In genomic region chr3:147419062-147419701, GRCh38 we compare ENCODE assay signal across 9 cellular contexts. TPM values are rescaled to one million over a fixed set of nuclear protein-coding genes. Genes with fewer than 3 reads are reported as not detected.
DNase-seq lines count a peak whose midpoint lies in the region; ATAC-seq and TF ChIP-seq lines count a peak whose summit lies in the region.
"Had no signal": no experiment of that assay in that cellular context is flagged by ENCODE, and none has a peak within 500 bp of the region (broad histone marks: within the 10 kb centered on the region; RNA-seq: fewer than 3 reads in every experiment).

No MANE protein-coding gene starts in this region.

- H3K27ac ChIP-seq in AG04450 (ENCODE audit: low read depth, low read length): no peak overlapping the region
- peak overlapping the region; percentile 50 for H3K27ac ChIP-seq in endodermal cell (ENCODE audit: low read depth, low read length)
- H3K27ac ChIP-seq in muscle layer of duodenum (ENCODE audit: low read length): no peak overlapping the region
- no peak overlapping the region for H3K27ac ChIP-seq in CD8-positive, alpha-beta memory T cell (ENCODE audit: low read depth, low read length)

- H3K4me1 ChIP-seq in endodermal cell (ENCODE audit: control insufficient read depth, insufficient read depth, low read length) (no peaks in the 10 kb centered on the region), muscle layer of duodenum (ENCODE audit: control insufficient read depth in 1 of 2, insufficient read depth in 2 of 2, low read length in 2 of 2) (peaks cover 0 to 24% of the 10 kb centered on the region in 2 donors)
- no peaks in the 10 kb centered on the region for H3K4me1 ChIP-seq in CD8-positive, alpha-beta memory T cell (ENCODE audit: insufficient read depth, low read length)

- POLR2A ChIA-PET in AG04450 (lab: Yijun Ruan, JAX): no interaction called here
- POLR2A ChIA-PET in CD8-positive, alpha-beta memory T cell (lab: Charles Lee): no interaction called here

- H3K9me3 ChIP-seq in AG04450 (ENCODE audit: control insufficient read depth, insufficient read depth, low read length): peaks cover 32% of the 10 kb centered on the region
- H3K9me3 ChIP-seq in endodermal cell (ENCODE audit: control insufficient read depth, low read length): no peaks in the 10 kb centered on the region
- H3K9me3 ChIP-seq in muscle layer of duodenum (ENCODE audit: control insufficient read depth in 1 of 2, low read length in 2 of 2): peaks cover 7 to 13% of the 10 kb centered on the region in 2 donors
- H3K9me3 ChIP-seq in T-helper 17 cell (ENCODE audit: control insufficient read depth, low read length, poor library complexity, severe bottlenecking): peaks cover 3% of the 10 kb centered on the region
- no peaks in the 10 kb centered on the region for H3K9me3 ChIP-seq in CD8-positive, alpha-beta memory T cell (ENCODE audit: low read length)

- TF ChIP-seq CTCF in AG04450 (IDR thresholded peaks at IDR 0.05; ENCODE audit: low read depth, low read length) (no peak), endodermal cell (conservative IDR thresholded peaks at IDR 0.05) (no peak)

- no peaks in the 10 kb centered on the region for H3K36me3 Mint-ChIP-seq in endodermal cell (ENCODE audit: low read depth)
- peaks cover 7% of the 10 kb centered on the region for H3K36me3 Mint-ChIP-seq in T-helper 17 cell (ENCODE audit: low read depth)
- peaks cover 0 to 6% (median 0%) of the 10 kb centered on the region in 3 donors for H3K36me3 Mint-ChIP-seq in CD8-positive, alpha-beta memory T cell

- H3K27me3 ChIP-seq in AG04450 (ENCODE audit: control insufficient read depth, insufficient read depth, low read length) (peaks cover 92% of the 10 kb centered on the region), endodermal cell (ENCODE audit: control insufficient read depth, insufficient read depth, low read length, poor library complexity, severe bottlenecking) (peaks cover 100% of the 10 kb centered on the region), muscle layer of duodenum (ENCODE audit: low read depth, low read length) (peaks cover 80% of the 10 kb centered on the region)
- H3K27me3 ChIP-seq in CD8-positive, alpha-beta memory T cell (ENCODE audit: insufficient read depth, low read length, poor library complexity, severe bottlenecking): peaks cover 55% of the 10 kb centered on the region

- CTCF ChIA-PET in AG04450 (lab: Charles Lee): no interaction called here
- CTCF ChIA-PET in CD8-positive, alpha-beta memory T cell (lab: Charles Lee): interaction anchor here (0.9 kb wide), 1 partner anchor 65 kb away, joined by 3 read pairs; no protein-coding TSS in a partner anchor

- peak; percentile 4 for DNase-seq in AG04450 (ENCODE audit: low read depth, low spot score)
- peak; percentile 93 for DNase-seq in LHCN-M2 (ENCODE audit: low read depth)
- peak; percentile 97 for DNase-seq in endodermal cell
- DNase-seq in T-helper 17 cell: no peak
- no peak for DNase-seq in CD8-positive, alpha-beta memory T cell
- no peak for DNase-seq in GF-D8 (lab: John Stamatoyannopoulos, UW)

- H3K9me3 Mint-ChIP-seq in endodermal cell: no peaks in the 10 kb centered on the region
- peaks cover 4 to 57% (median 20%) of the 10 kb centered on the region in 5 donors for H3K9me3 Mint-ChIP-seq in CD8-positive, alpha-beta memory T cell

- H3K9ac ChIP-seq in endodermal cell (ENCODE audit: extremely low read depth, low read length, poor library complexity, severe bottlenecking): no peak overlapping the region

- no peak for ATAC-seq in HG02759 (IDR thresholded peaks at IDR 0.05; ENCODE audit: unreplicated experiment)
- ATAC-seq in T-helper 17 cell: no peak

- peak overlapping the region; percentile 56 for H3K4me3 Mint-ChIP-seq in endodermal cell
- no peak overlapping the region for H3K4me3 Mint-ChIP-seq in T-helper 17 cell
- H3K4me3 Mint-ChIP-seq in CD8-positive, alpha-beta memory T cell: no peak overlapping the region
- H3K4me3 Mint-ChIP-seq: T-helper 1 cell treated with Interleukin-12 subunit alpha and Interleukin-12 subunit beta and Interleukin-4 antibody, amounts not matched to agents 30 μg/mL and 1 μg/mL, for 36 hours had no signal

- H3K4me1 Mint-ChIP-seq in endodermal cell (peaks cover 29% of the 10 kb centered on the region), T-helper 17 cell (peaks cover 2% of the 10 kb centered on the region)
- peaks cover 2 to 9% (median 5%) of the 10 kb centered on the region in 3 donors for H3K4me1 Mint-ChIP-seq in CD8-positive, alpha-beta memory T cell

- no peak overlapping the region for H3K27ac Mint-ChIP-seq in endodermal cell
- no peak overlapping the region for H3K27ac Mint-ChIP-seq in T-helper 17 cell
- H3K27ac Mint-ChIP-seq in CD8-positive, alpha-beta memory T cell: no peak overlapping the region

- 3 to 4% methylated on average over 22 to 45 of the region's 45 CpGs for WGBS in endodermal cell (ENCODE audit: insufficient coverage in 1 of 2, insufficient read length in 1 of 2), 2 experiments

- peak overlapping the region; percentile 44 for H3K4me3 ChIP-seq in AG04450 (ENCODE audit: low read depth, low read length)
- peak overlapping the region; percentile 78 for H3K4me3 ChIP-seq in endodermal cell (ENCODE audit: low read length)
- peak overlapping the region; percentile 7 to 49 for H3K4me3 ChIP-seq in muscle layer of duodenum (ENCODE audit: low read depth in 1 of 2, low read length in 2 of 2)
- no peak overlapping the region for H3K4me3 ChIP-seq in CD8-positive, alpha-beta memory T cell (ENCODE audit: low read length)

- H3K36me3 ChIP-seq in endodermal cell (ENCODE audit: control insufficient read depth, insufficient read depth, low read length): no peaks in the 10 kb centered on the region
- no peaks in the 10 kb centered on the region for H3K36me3 ChIP-seq in muscle layer of duodenum (ENCODE audit: control insufficient read depth in 1 of 2, insufficient read depth in 2 of 2, low read length in 2 of 2)
- no peaks in the 10 kb centered on the region for H3K36me3 ChIP-seq in CD8-positive, alpha-beta memory T cell (ENCODE audit: insufficient read depth, low read length)

- peaks cover 100% of the 10 kb centered on the region for H3K27me3 Mint-ChIP-seq in endodermal cell (ENCODE audit: insufficient read depth)
- peaks cover 83% of the 10 kb centered on the region for H3K27me3 Mint-ChIP-seq in T-helper 17 cell
- peaks cover 66 to 92% of the 10 kb centered on the region in 2 donors for H3K27me3 Mint-ChIP-seq in CD8-positive, alpha-beta memory T cell

RNA-seq across cellular contexts. Expression of gene ZIC1, which starts 10.0 kb away (rescaled TPM):
- not detected in 2 replicates for polyA plus RNA-seq in AG04450 (2011; rRNA removed)
- polyA minus RNA-seq in AG04450 (2011; rRNA and poly(A)+ RNA removed): not detected in 2 replicates
- total RNA-seq in LHCN-M2 (2014; rRNA removed): 19.9 and 29.3 TPM in 2 replicates
- 16.0 TPM for polyA plus RNA-seq in LHCN-M2 (2012)
- total RNA-seq in endodermal cell: not detected
- polyA plus RNA-seq in endodermal cell (2013, experiment 1 of 2): 178 TPM
- 163 TPM for polyA plus RNA-seq in endodermal cell (2013, experiment 2 of 2)
- total RNA-seq in T-helper 17 cell: not detected
- not detected for total RNA-seq in CD8-positive, alpha-beta memory T cell
- not detected for polyA plus RNA-seq in CD8-positive, alpha-beta memory T cell

RNA-seq across cellular contexts. Expression of gene ZIC4, which starts 12.8 kb away (rescaled TPM):
- polyA plus RNA-seq in AG04450 (2011; rRNA removed): not detected in 2 replicates
- not detected in 2 replicates for polyA minus RNA-seq in AG04450 (2011; rRNA and poly(A)+ RNA removed)
- total RNA-seq in LHCN-M2 (2014; rRNA removed): 1.1 and 3.4 TPM in 2 replicates
- 2.7 TPM for polyA plus RNA-seq in LHCN-M2 (2012)
- total RNA-seq in endodermal cell: not detected
- polyA plus RNA-seq in endodermal cell (2013, experiment 1 of 2): 25.3 TPM
- 26.4 TPM for polyA plus RNA-seq in endodermal cell (2013, experiment 2 of 2)
- total RNA-seq in T-helper 17 cell: not detected
- total RNA-seq in CD8-positive, alpha-beta memory T cell: not detected
- not detected for polyA plus RNA-seq in CD8-positive, alpha-beta memory T cell

Comparison
In these comparisons a context has a peak if more than half of its experiments do, and no peak if none do; other contexts are left out.
1. DNase-seq: peak in AG04450 (single experiment), LHCN-M2 (single experiment) and endodermal cell (single experiment); none in T-helper 17 cell (0 of 3), CD8-positive, alpha-beta memory T cell (0 of 5) and GF-D8 (single experiment).
2. RNA of gene ZIC1, which starts 10.0 kb away (total RNA-seq): 19.9 to 29.3 TPM in LHCN-M2; not detected in endodermal cell, not detected in T-helper 17 cell and not detected in CD8-positive, alpha-beta memory T cell; every median in the first group is over 10 times any median in the second.